26 cellular contexts compared by ENCODE assay signal in the genomic region with DNA sequence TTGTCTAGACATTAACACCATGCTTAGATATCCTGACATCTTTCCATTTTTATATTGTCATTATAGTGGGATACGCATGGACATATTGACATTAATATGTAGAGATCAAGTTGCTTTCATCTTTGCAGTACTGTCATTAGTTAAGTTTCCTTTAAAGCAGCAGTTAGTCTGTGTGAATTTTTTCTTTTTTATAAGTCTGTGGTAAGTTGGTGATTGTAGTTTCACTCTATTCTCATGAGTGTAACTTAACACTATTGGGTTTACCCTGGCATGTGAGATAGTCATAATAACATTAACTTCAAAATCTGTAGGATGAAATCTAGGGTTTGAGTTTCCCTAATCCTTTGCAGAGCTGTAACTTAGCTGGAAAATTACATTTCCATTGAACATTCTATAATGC. TPM values are rescaled to one million over a fixed set of nuclear protein-coding genes. Genes with fewer than 3 reads are reported as not detected.
A peak's percentile ranks its signal among the peaks of the same experiment; 100 is the strongest.
DNase-seq lines count a peak whose midpoint lies in the region; ATAC-seq, FAIRE-seq and TF ChIP-seq lines count a peak whose summit lies in the region.
"Had no signal": no experiment of that assay in that cellular context is flagged by ENCODE, and none has a peak within 500 bp of the region (broad histone marks: within the 10 kb centered on the region; RNA-seq: fewer than 3 reads in every experiment).

No MANE protein-coding gene starts in this region.

- H3K79me2 ChIP-seq in GM12878 (ENCODE audit: control insufficient read depth, insufficient read depth, low read length) (no peaks in the 10 kb centered on the region), neural progenitor cell (ENCODE audit: low read depth) (no peaks in the 10 kb centered on the region)

- H3K27me3 ChIP-seq in GM12878 (replicated peaks in 1 of 2; ENCODE audit: control insufficient read depth in 2 of 2, insufficient read depth in 2 of 2, low read length in 1 of 2), result 0 out of 4 replicates have a peak, but pooled peaks cover 0 to 2% of the 10 kb centered on the region in 2 experiments
- no peaks in the 10 kb centered on the region for H3K27me3 ChIP-seq in neural progenitor cell
- H3K27me3 ChIP-seq: BLaER1 treated with 17β-estradiol and CSF1 and Interleukin-3, amounts not matched to agents 10 nM and 100 nM had no signal

- H3K27ac ChIP-seq in GM12878 (ENCODE audit: control insufficient read depth, insufficient read depth) (no peak overlapping the region), neural progenitor cell (no peak overlapping the region)
- H3K27ac ChIP-seq: 22Rv1; A549; BLaER1 treated with 17β-estradiol and CSF1 and Interleukin-3, amounts not matched to agents 10 nM and 100 nM; C4-2B had no signal

- no peaks in the 10 kb centered on the region for H3K9me3 ChIP-seq in GM12878 (replicated peaks; ENCODE audit: control insufficient read depth, insufficient read depth, low read length)
- H3K9me3 ChIP-seq in neural progenitor cell (ENCODE audit: low read depth), result no peaks in the 10 kb centered on the region
- H3K9me3 ChIP-seq: A549, Caco-2 had no signal

- FAIRE-seq in GM12878 (lab: Jason Lieb, UNC), result no peak
- FAIRE-seq: A549, GM12891 had no signal

- no peak for TF ChIP-seq POLR2A in GM12878 (IDR thresholded peaks at IDR 0.05; ENCODE audit: low read depth, low read length)

- peaks cover 49% of the 10 kb centered on the region for H3K4me1 Mint-ChIP-seq in nephron
- H3K4me1 Mint-ChIP-seq in neural progenitor cell, result peaks cover 59% of the 10 kb centered on the region
- H3K4me1 Mint-ChIP-seq in activated T-helper 17 cell treated with anti-CD3 and anti-CD28 coated beads, Interleukin-2, amount 50 U/mL, for 72 hours, result peaks cover 5% of the 10 kb centered on the region

- SMC1A ChIA-PET in GM12878 (lab: Charles Lee; ENCODE audit: uncharacterized antibody, unreplicated experiment), result interaction anchor here (0.6 to 25.6 kb wide), 13 partner anchors 14 to 248 kb away, joined by 3 to 961 read pairs (median 4); no protein-coding TSS in a partner anchor

- peaks cover 7% of the 10 kb centered on the region; the same call in 1 of the 2 replicates for H3K4me1 ChIP-seq in GM12878 (ENCODE audit: control insufficient read depth, insufficient read depth, low read length)
- no peaks in the 10 kb centered on the region for H3K4me1 ChIP-seq in neural progenitor cell
- H3K4me1 ChIP-seq: A549, Caco-2 had no signal

- POLR2A ChIA-PET in GM12878 (lab: Charles Lee), result interaction anchor here (0.5 to 5.5 kb wide), 6 partner anchors 9 to 54 kb away, joined by 3 to 50 read pairs (median 4); partner anchors contain the start of gene DARS1

- H3K4me2 ChIP-seq in GM12878 (ENCODE audit: control insufficient read depth, insufficient read depth) (no peak overlapping the region), neural progenitor cell (no peak overlapping the region)
- H3K4me2 ChIP-seq: A549; BLaER1 treated with 17β-estradiol and CSF1 and Interleukin-3, amounts not matched to agents 10 nM and 100 nM had no signal

- no peak overlapping the region for H3K9ac ChIP-seq in GM12878 (ENCODE audit: control insufficient read depth, insufficient read depth, low read length)
- no peak overlapping the region for H3K9ac ChIP-seq in neural progenitor cell
- H3K9ac ChIP-seq: BLaER1 treated with 17β-estradiol and CSF1 and Interleukin-3, amounts not matched to agents 10 nM and 100 nM had no signal

- CTCF ChIA-PET in GM12878 (lab: Yijun Ruan, JAX), result interaction anchor here (1.2 to 4.4 kb wide), 6 partner anchors 13 to 118 kb away, joined by 3 to 21 read pairs (median 6); no protein-coding TSS in a partner anchor

- no peak for TF ChIP-seq EP300 in GM12878 (IDR thresholded peaks at IDR 0.05; ENCODE audit: borderline replicate concordance in 1 of 2, control insufficient read depth in 1 of 2, low read depth in 2 of 2, low read length in 2 of 2)

- H3K36me3 Mint-ChIP-seq in nephron (ENCODE audit: low read depth) (no peaks in the 10 kb centered on the region), neural progenitor cell (peaks cover 1% of the 10 kb centered on the region)
- no peaks in the 10 kb centered on the region for H3K36me3 Mint-ChIP-seq in activated T-helper 17 cell treated with anti-CD3 and anti-CD28 coated beads, Interleukin-2, amount 50 U/mL, for 72 hours (ENCODE audit: low read depth)
- H3K36me3 Mint-ChIP-seq: CD8-positive, alpha-beta T cell had no signal

- TF ChIP-seq CTCF in GM12878 (IDR thresholded peaks at IDR 0.05 in 2 of 3, conservative IDR thresholded peaks at IDR 0.05 in 1 of 3; ENCODE audit: control insufficient read depth in 2 of 3, extremely low read depth in 1 of 3, insufficient read depth in 1 of 3, low read depth in 3 of 3, low read length in 3 of 3), result no peak
- no peak for TF ChIP-seq CTCF in nephron (IDR thresholded peaks at IDR 0.05; ENCODE audit: unreplicated experiment in 3 of 3)
- no peak for TF ChIP-seq CTCF in neural progenitor cell (IDR thresholded peaks at IDR 0.05)

- intact Hi-C loops in GM12878 (cut with micrococcal nuclease; ENCODE audit: unreplicated experiment), result no loop called here

- H3F3A ChIP-seq in neural progenitor cell (ENCODE audit: low read depth), result no peaks in the 10 kb centered on the region

- DNase-seq in NCI-H82 (lab: John Stamatoyannopoulos, UW), result peak; percentile 5
- DNase-seq in NCI-H82 treated with DMSO at 0.1 percent for 48 hours (lab: John Stamatoyannopoulos, UW; ENCODE audit: unreplicated experiment), result no peak
- no peak for DNase-seq in GM12878 (ENCODE audit: low read depth, low spot score)
- no peak for DNase-seq in neural progenitor cell (ENCODE audit: low spot score)
- no peak for DNase-seq in cerebellum (ENCODE audit: low spot score)
- DNase-seq: AML-193; Caco-2; Calu3; CD4-positive, alpha-beta T cell; CD8-positive, alpha-beta T cell; DMS 273 treated with DMSO at 0.1 percent for 48 hours; DMS153; DMS53; DMS79; DND-41; EL; GDM1 had no signal

- no peaks in the 10 kb centered on the region for H3K9me3 Mint-ChIP-seq in nephron
- peaks cover 3% of the 10 kb centered on the region for H3K9me3 Mint-ChIP-seq in neural progenitor cell
- no peaks in the 10 kb centered on the region for H3K9me3 Mint-ChIP-seq in activated T-helper 17 cell treated with anti-CD3 and anti-CD28 coated beads, Interleukin-2, amount 50 U/mL, for 72 hours
- H3K9me3 Mint-ChIP-seq: CD4-positive, alpha-beta T cell; CD8-positive, alpha-beta T cell had no signal

- H3K36me3 ChIP-seq in GM12878 (ENCODE audit: control insufficient read depth in 2 of 2, insufficient read depth in 2 of 2, low read length in 1 of 2), result no peaks in the 10 kb centered on the region
- no peaks in the 10 kb centered on the region for H3K36me3 ChIP-seq in neural progenitor cell
- H3K36me3 ChIP-seq: BLaER1 treated with 17β-estradiol and CSF1 and Interleukin-3, amounts not matched to agents 10 nM and 100 nM had no signal

- H3K27me3 Mint-ChIP-seq in nephron (ENCODE audit: low read depth) (peaks cover 4% of the 10 kb centered on the region), neural progenitor cell (ENCODE audit: insufficient read depth, low read depth) (peaks cover 7% of the 10 kb centered on the region)
- no peaks in the 10 kb centered on the region for H3K27me3 Mint-ChIP-seq in activated T-helper 17 cell treated with anti-CD3 and anti-CD28 coated beads, Interleukin-2, amount 50 U/mL, for 72 hours
- H3K27me3 Mint-ChIP-seq: B cell; CD4-positive, alpha-beta T cell had no signal

- in situ Hi-C loops in GM12878 (cut with MboI), result no loop called here

- no peak for TF ChIP-seq RAD21 in GM12878 (IDR thresholded peaks at IDR 0.05; ENCODE audit: insufficient read depth, low read depth, low read length)

- H3K4me3 Mint-ChIP-seq in nephron (peak overlapping the region in 1 of 3 experiments; percentile 17), neural progenitor cell (no peak overlapping the region)
- no peak overlapping the region for H3K4me3 Mint-ChIP-seq in activated T-helper 17 cell treated with anti-CD3 and anti-CD28 coated beads, Interleukin-2, amount 50 U/mL, for 72 hours
- H3K4me3 Mint-ChIP-seq: B cell; CD4-positive, alpha-beta T cell; CD8-positive, alpha-beta T cell had no signal

- H3K27ac Mint-ChIP-seq in nephron, result peak overlapping the region; percentile 30 to 71 (median 44)
- H3K27ac Mint-ChIP-seq in neural progenitor cell, result peak overlapping the region; percentile 42
- no peak overlapping the region for H3K27ac Mint-ChIP-seq in activated T-helper 17 cell treated with anti-CD3 and anti-CD28 coated beads, Interleukin-2, amount 50 U/mL, for 72 hours
- H3K27ac Mint-ChIP-seq: B cell; CD4-positive, alpha-beta T cell; CD8-positive, alpha-beta T cell had no signal

- H2AFZ ChIP-seq in GM12878 (ENCODE audit: control insufficient read depth, low read depth, low read length) (no peak overlapping the region), neural progenitor cell (replicated peaks) (no peak overlapping the region)

- ATAC-seq in GM12878 (no peak), HG02884 (IDR thresholded peaks at IDR 0.05; ENCODE audit: unreplicated experiment) (no peak)
- ATAC-seq in activated T-helper 17 cell treated with anti-CD3 and anti-CD28 coated beads, Interleukin-2, amount 50 U/mL, for 72 hours (replicated peaks), result no peak
- ATAC-seq: A549; CD8-positive, alpha-beta T cell had no signal

- H3K4me3 ChIP-seq in GM12878 (no peak overlapping the region), neural progenitor cell (no peak overlapping the region)
- H3K4me3 ChIP-seq: A549; BLaER1 treated with 17β-estradiol and CSF1 and Interleukin-3, amounts not matched to agents 10 nM and 100 nM had no signal

- RAD21 ChIA-PET in GM12878 (lab: Charles Lee; ENCODE audit: unreplicated experiment), result interaction anchor here (0.9 to 13.8 kb wide), 12 partner anchors 8 to 119 kb away, joined by 3 to 348 read pairs (median 7); partner anchors contain the start of gene DARS1

- H4K20me1 ChIP-seq in GM12878 (ENCODE audit: control insufficient read depth, insufficient read depth) (no peaks in the 10 kb centered on the region), neural progenitor cell (ENCODE audit: low read depth) (no peaks in the 10 kb centered on the region)
- H4K20me1 ChIP-seq: BLaER1 treated with 17β-estradiol and CSF1 and Interleukin-3, amounts not matched to agents 10 nM and 100 nM had no signal

- BruUV-seq in GM12878 (replicated peaks; lab: Mats Ljungman, UMichigan), result no TSS peak

- WGBS in GM12878 (ENCODE audit: insufficient coverage, insufficient replicate concordance, low lambda C conversion rate, missing lambda C conversion rate), result 100% methylated on average over 1 of the region's 1 CpG

RNA-seq across cellular contexts. Expression of gene DARS1, which starts 47.4 kb away (rescaled TPM):
- 304 and 337 TPM in 2 replicates for total RNA-seq in GM12878 (2013; cell fraction: nucleolus; rRNA removed)
- total RNA-seq in GM12878 (2014; rRNA removed) (91.0 and 119 TPM in 2 replicates), GM12878 (2014; rRNA removed; fragmentation: Illumina TruSeq; extraction: Trizol) (136 and 141 TPM in 2 replicates), GM12878 (2021) (102 and 105 TPM in 2 replicates), neural progenitor cell (ENCODE audit: low replicate concordance) (175 and 227 TPM in 2 replicates), cerebellum (57.9 TPM)
- 95.7 TPM for polyA plus RNA-seq in GM12878 (2011; ENCODE audit: low read depth)
- polyA plus RNA-seq in GM12878 (2011; rRNA removed) (387 and 495 TPM in 2 replicates), GM12878 (2014; fragmentation: Illumina TruSeq; extraction: Trizol) (155 and 196 TPM in 2 replicates), GM12878 (2014; fragmentation: Nextera tagmentation; extraction: Ambion mirVana) (100 to 1,000 TPM; 102 to 134 TPM), GM12878 (2014; rRNA removed) (79.7 and 93.1 TPM in 2 replicates), GM12878 (2016; fragmentation: Nextera tagmentation; extraction: Ambion mirVana) (100 to 1,000 TPM; 171 to 187 TPM)
- polyA plus RNA-seq in GM12878 (2011; cell fraction: cytosol; rRNA removed), result 119 and 126 TPM in 2 replicates
- 126 and 130 TPM in 2 replicates for polyA plus RNA-seq in GM12878 (2011; cell fraction: nucleus; rRNA removed)
- polyA plus RNA-seq in GM12878 (2012), result 95.1 and 139 TPM in 2 replicates
- polyA minus RNA-seq in GM12878 (2011; rRNA and poly(A)+ RNA removed), result 158 and 297 TPM in 2 replicates
- polyA minus RNA-seq in GM12878 (2011; cell fraction: cytosol; rRNA and poly(A)+ RNA removed), result 46.1 and 75.2 TPM in 2 replicates
- polyA minus RNA-seq in GM12878 (2011; cell fraction: nucleus; rRNA and poly(A)+ RNA removed), result 43.8 and 61.5 TPM in 2 replicates
- total RNA-seq in activated T-helper 17 cell treated with anti-CD3 and anti-CD28 coated beads, Interleukin-2, amount 50 U/mL, for 72 hours, result 100 to 1,000 TPM; 170 to 262 TPM
